In genomic region chr5:39187873-39188731, GRCh38 we compare ENCODE assay signal across 11 cellular contexts. TPM values are rescaled to one million over a fixed set of nuclear protein-coding genes. Genes with fewer than 3 reads are reported as not detected.
DNase-seq lines count a peak whose midpoint lies in the region; ATAC-seq and TF ChIP-seq lines count a peak whose summit lies in the region.
"Had no signal": no experiment of that assay in that cellular context is flagged by ENCODE, and none has a peak within 500 bp of the region (broad histone marks: within the 10 kb centered on the region; RNA-seq: fewer than 3 reads in every experiment).

No MANE protein-coding gene starts in this region.

- H3K4me1 Mint-ChIP-seq in CD8-positive, alpha-beta T cell (ENCODE audit: low read depth) = peaks cover 90% of the 10 kb centered on the region
- H3K4me1 Mint-ChIP-seq in activated T-cell treated with anti-CD3 and anti-CD28 coated beads, Interleukin-2, amount 50 U/mL, for 72 hours (ENCODE audit: low read depth) = peaks cover 96% of the 10 kb centered on the region
- peaks cover 83 to 84% of the 10 kb centered on the region in 2 donors for H3K4me1 Mint-ChIP-seq in natural killer cell

- peaks cover 90% of the 10 kb centered on the region for H3K4me1 ChIP-seq in CD8-positive, alpha-beta T cell (ENCODE audit: insufficient read depth, low read length)

- POLR2A ChIA-PET in CD8-positive, alpha-beta T cell (lab: Charles Lee) = interaction anchor here (0.6 to 12.5 kb wide), 15 partner anchors 8 to 687 kb away, joined by 3 to 183 read pairs (median 7); no protein-coding TSS in a partner anchor

- no peaks in the 10 kb centered on the region for H3K36me3 ChIP-seq in CD8-positive, alpha-beta T cell (ENCODE audit: insufficient read depth, low read length)

- H3K36me3 Mint-ChIP-seq in CD8-positive, alpha-beta T cell = peaks cover 31% of the 10 kb centered on the region
- no peaks in the 10 kb centered on the region for H3K36me3 Mint-ChIP-seq in activated T-cell treated with anti-CD3 and anti-CD28 coated beads, Interleukin-2, amount 50 U/mL, for 72 hours (ENCODE audit: insufficient read depth in 2 of 2)
- no peaks in the 10 kb centered on the region for H3K36me3 Mint-ChIP-seq in natural killer cell

- intact Hi-C loops in CD8-positive, alpha-beta T cell (cut with DNase I, micrococcal nuclease) = loop anchor here (1.0 to 2.0 kb wide), 4 partner anchors 7 to 37 kb away; no protein-coding TSS in a partner anchor
- intact Hi-C loops in natural killer cell (cut with micrococcal nuclease) = loop anchor here (1.0 kb wide), 1 partner anchor 11 kb away; no protein-coding TSS in a partner anchor

- peak; percentile 53 for ATAC-seq in CD8-positive, alpha-beta T cell
- ATAC-seq in HG02938 (IDR thresholded peaks at IDR 0.05; ENCODE audit: unreplicated experiment) (peak; percentile 45), natural killer cell (peak; percentile 19 to 63 (median 38)), HG03039 (IDR thresholded peaks at IDR 0.05; ENCODE audit: unreplicated experiment) (no peak)
- ATAC-seq in activated T-cell treated with anti-CD3 and anti-CD28 coated beads, Interleukin-2, amount 50 U/mL, for 72 hours (replicated peaks in 1 of 2) = peak; percentile 52 to 54

- no peaks in the 10 kb centered on the region for H3K9me3 Mint-ChIP-seq in CD8-positive, alpha-beta T cell
- H3K9me3 Mint-ChIP-seq in activated T-cell treated with anti-CD3 and anti-CD28 coated beads, Interleukin-2, amount 50 U/mL, for 72 hours = no peaks in the 10 kb centered on the region
- H3K9me3 Mint-ChIP-seq in natural killer cell = no peaks in the 10 kb centered on the region

- no peaks in the 10 kb centered on the region for H3K27me3 Mint-ChIP-seq in CD8-positive, alpha-beta T cell (ENCODE audit: low read depth)
- no peaks in the 10 kb centered on the region for H3K27me3 Mint-ChIP-seq in activated T-cell treated with anti-CD3 and anti-CD28 coated beads, Interleukin-2, amount 50 U/mL, for 72 hours (ENCODE audit: low read depth)
- H3K27me3 Mint-ChIP-seq in natural killer cell (ENCODE audit: low read depth in 2 of 2) = no peaks in the 10 kb centered on the region

- H3K4me3 Mint-ChIP-seq in CD8-positive, alpha-beta T cell = peak overlapping the region; percentile 75
- H3K4me3 Mint-ChIP-seq in activated T-cell treated with anti-CD3 and anti-CD28 coated beads, Interleukin-2, amount 50 U/mL, for 72 hours = peak overlapping the region; percentile 84 to 97
- peak overlapping the region; percentile 75 for H3K4me3 Mint-ChIP-seq in natural killer cell

- peak in 2 of 7 experiments; percentile 51 to 62 for DNase-seq in CD8-positive, alpha-beta T cell
- no peak for DNase-seq in activated T-cell treated with anti-CD3 and anti-CD28 coated beads, Interleukin-2, amount 50 U/mL, for 72 hours
- DNase-seq in natural killer cell = no peak
- no peak for DNase-seq in kidney glomerular epithelial cell (lab: John Stamatoyannopoulos, UW)
- no peak for DNase-seq in stimulated activated CD8-positive, alpha-beta memory T cell treated with anti-CD3 and anti-CD28 coated beads, Interleukin-4, amount 100 ng/mL, for 48 hours
- DNase-seq: activated gamma-delta T cell, NCI-H1105 treated with DMSO at 0.1 percent for 48 hours had no signal

- H3K27ac ChIP-seq in CD8-positive, alpha-beta T cell (ENCODE audit: low read depth, low read length) = peak overlapping the region; percentile 51

- no peak for TF ChIP-seq CTCF in CD8-positive, alpha-beta T cell (IDR thresholded peaks at IDR 0.05)
- no peak for TF ChIP-seq CTCF in natural killer cell (IDR thresholded peaks at IDR 0.05)

- CTCF ChIA-PET in CD8-positive, alpha-beta T cell (lab: Charles Lee) = interaction anchor here (1.3 to 14.3 kb wide), 14 partner anchors 8 to 108 kb away, joined by 4 to 127 read pairs (median 8); no protein-coding TSS in a partner anchor

- H3K27ac Mint-ChIP-seq in CD8-positive, alpha-beta T cell = peak overlapping the region; percentile 98
- H3K27ac Mint-ChIP-seq in activated T-cell treated with anti-CD3 and anti-CD28 coated beads, Interleukin-2, amount 50 U/mL, for 72 hours = peak overlapping the region; percentile 98
- peak overlapping the region; percentile 76 to 96 for H3K27ac Mint-ChIP-seq in natural killer cell

- H3K27me3 ChIP-seq in CD8-positive, alpha-beta T cell (ENCODE audit: insufficient read depth, low read length) = no peaks in the 10 kb centered on the region

- no peaks in the 10 kb centered on the region for H3K9me3 ChIP-seq in CD8-positive, alpha-beta T cell (ENCODE audit: low read length)

- H3K4me3 ChIP-seq in CD8-positive, alpha-beta T cell (ENCODE audit: low read depth, low read length) = peak overlapping the region; percentile 29

RNA-seq across cellular contexts. Expression of gene FYB1, which starts 31.3 kb away (rescaled TPM):
- 100 to 1,000 TPM; 250 to 257 TPM for total RNA-seq in CD8-positive, alpha-beta T cell
- total RNA-seq in activated T-cell treated with anti-CD3 and anti-CD28 coated beads, Interleukin-2, amount 50 U/mL, for 72 hours = 100 to 1,000 TPM; 127 to 131 TPM
- total RNA-seq in natural killer cell = 100 to 1,000 TPM; 277 to 340 (median 295) TPM
- total RNA-seq: fibroblast of lung, HT1080 had no signal
